In the genomic region with DNA sequence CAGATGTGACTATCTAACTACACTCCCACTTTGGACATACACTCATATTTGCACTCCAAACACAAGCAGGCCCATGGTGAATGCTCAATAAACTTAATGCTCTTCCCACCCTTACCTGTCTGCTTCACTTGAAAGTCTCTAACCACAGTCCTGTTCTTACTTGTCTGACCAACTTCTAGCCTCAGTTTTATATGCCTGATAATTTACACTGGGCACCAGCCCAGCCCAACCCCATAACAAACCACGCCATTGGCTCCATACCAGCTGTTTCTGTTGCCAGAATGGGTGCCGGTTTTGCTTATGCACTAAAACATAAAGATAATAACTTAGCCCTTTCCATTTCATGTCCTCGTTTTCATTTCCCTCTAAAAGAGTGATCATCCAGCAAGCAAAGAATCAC, we compare ENCODE assay signal across 1 cellular context.
A peak's percentile ranks its signal among the peaks of the same experiment; 100 is the strongest.
TF ChIP-seq lines count a peak whose summit lies in the region.

No MANE protein-coding gene starts in this region.

TF ChIP-seq in HEK293, 187 proteins besides CTCF, POLR2A, EP300 and RAD21:
- TF ChIP-seq ZNF621 (tag by site-specific recombination; IDR thresholded peaks at IDR 0.05) (no peak), ZNF335 (tag by site-specific recombination; conservative IDR thresholded peaks at IDR 0.05) (0 out of 2 replicates have a peak, but pooled peaks have one; percentile 32), ZNF600 (tag by site-specific recombination; IDR thresholded peaks at IDR 0.05) (no peak)
- TF ChIP-seq, protein P1, sequence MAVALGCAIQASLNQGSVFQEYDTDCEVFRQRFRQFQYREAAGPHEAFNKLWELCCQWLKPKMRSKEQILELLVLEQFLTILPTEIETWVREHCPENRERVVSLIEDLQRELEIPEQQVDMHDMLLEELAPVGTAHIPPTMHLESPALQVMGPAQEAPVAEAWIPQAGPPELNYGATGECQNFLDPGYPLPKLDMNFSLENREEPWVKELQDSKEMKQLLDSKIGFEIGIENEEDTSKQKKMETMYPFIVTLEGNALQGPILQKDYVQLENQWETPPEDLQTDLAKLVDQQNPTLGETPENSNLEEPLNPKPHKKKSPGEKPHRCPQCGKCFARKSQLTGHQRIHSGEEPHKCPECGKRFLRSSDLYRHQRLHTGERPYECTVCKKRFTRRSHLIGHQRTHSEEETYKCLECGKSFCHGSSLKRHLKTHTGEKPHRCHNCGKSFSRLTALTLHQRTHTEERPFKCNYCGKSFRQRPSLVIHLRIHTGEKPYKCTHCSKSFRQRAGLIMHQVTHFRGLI (tag by site-specific recombination; IDR thresholded peaks at IDR 0.05): peak; percentile 90
